In the genomic region with DNA sequence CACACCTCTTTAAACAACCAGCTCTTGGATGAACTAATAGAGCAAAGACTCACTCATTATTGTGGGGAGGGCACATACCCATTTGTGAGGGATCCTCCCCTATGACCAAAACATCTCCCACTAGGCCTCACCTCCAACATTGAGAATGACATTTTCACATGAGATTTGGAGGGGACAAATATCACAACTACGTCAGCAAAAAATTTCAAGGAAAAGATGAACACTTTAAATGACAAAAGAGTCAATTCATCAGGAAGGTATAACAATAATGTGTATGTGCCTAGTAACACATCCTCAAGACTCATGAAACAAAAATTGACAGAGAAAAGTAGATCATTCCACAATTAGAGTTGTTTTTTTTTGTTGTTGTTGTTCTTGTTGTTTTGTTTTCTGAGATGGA, we compare ENCODE assay signal across 23 cellular contexts.
"Had no signal": no experiment of that assay in that cellular context is flagged by ENCODE, and none has a peak within 500 bp of the region (broad histone marks: within the 10 kb centered on the region; RNA-seq: fewer than 3 reads in every experiment).

No MANE protein-coding gene starts in this region.

- FAIRE-seq: colon, endothelial cell of umbilical vein, frontal cortex, keratinocyte had no signal

- H3K4me2 ChIP-seq: hepatocyte had no signal

- H3K4me1 ChIP-seq: esophagus muscularis mucosa, foreskin keratinocyte, gastroesophageal sphincter, heart left ventricle, left lung, lower lobe of right lung had no signal

- DNase-seq: dermis blood vessel endothelial cell; dorsolateral prefrontal cortex; effector CD4-positive, alpha-beta T cell; effector memory CD4-positive, alpha-beta T cell; foreskin keratinocyte; heart left ventricle; hypothalamus; immature natural killer cell; left cardiac atrium; left lung; left ventricle myocardium superior; lower lobe of right lung; mesendoderm; midbrain; naive thymus-derived CD4-positive, alpha-beta T cell had no signal

- H3K27me3 ChIP-seq: dorsolateral prefrontal cortex, esophagus muscularis mucosa, foreskin keratinocyte, gastroesophageal sphincter, heart left ventricle, hepatocyte, left lung had no signal

- H3K36me3 ChIP-seq: esophagus muscularis mucosa, gastroesophageal sphincter, heart left ventricle, left lung, lower lobe of right lung had no signal

- ATAC-seq: foreskin keratinocyte; gastroesophageal sphincter; heart left ventricle; left cardiac atrium; left lung; left ventricle myocardium superior; lower lobe of right lung; naive thymus-derived CD4-positive, alpha-beta T cell had no signal

- H2AFZ ChIP-seq: hepatocyte had no signal

- H3K4me3 ChIP-seq: coronary artery, dorsolateral prefrontal cortex, esophagus muscularis mucosa, gastroesophageal sphincter, heart left ventricle, hepatocyte, left lung, lower lobe of right lung had no signal

- H3K27ac ChIP-seq: coronary artery, dorsolateral prefrontal cortex, esophagus muscularis mucosa, foreskin keratinocyte, gastroesophageal sphincter, heart left ventricle, hepatocyte, left lung, lower lobe of right lung had no signal
